In genomic region chr14:24051789-24052655, GRCh38 we compare ENCODE assay signal across 8 cellular contexts. TPM values are rescaled to one million over a fixed set of nuclear protein-coding genes. Genes with fewer than 3 reads are reported as not detected.
A peak's percentile ranks its signal among the peaks of the same experiment; 100 is the strongest.
DNase-seq lines count a peak whose midpoint lies in the region; ATAC-seq and TF ChIP-seq lines count a peak whose summit lies in the region.

Gene CARMIL3, plus strand, starts transcription at chr14:24052009. Its CDS starts 145 bp downstream, at chr14:24052154.

- peak within 1 kb of the TSS; percentile 83 for H3K4me3 ChIP-seq in BE2C (ENCODE audit: low read depth, low read length)

- peak within 1 kb of the TSS; percentile 74 for H3K4me3 Mint-ChIP-seq in activated CD8-positive, alpha-beta memory T cell treated with anti-CD3 and anti-CD28 coated beads, Interleukin-2, amount 10 ng/mL, durations not matched to agents 7 days and 5 days
- H3K4me3 Mint-ChIP-seq in endothelial cell (ENCODE audit: unreplicated experiment) (peak within 1 kb of the TSS; percentile 90), mesothelial cell of epicardium (peak within 1 kb of the TSS; percentile 69)

- peaks cover 32% of the 10 kb centered on the region for H3K27me3 Mint-ChIP-seq in activated CD8-positive, alpha-beta memory T cell treated with anti-CD3 and anti-CD28 coated beads, Interleukin-2, amount 10 ng/mL, durations not matched to agents 7 days and 5 days
- H3K27me3 Mint-ChIP-seq in endothelial cell (ENCODE audit: unreplicated experiment) (peaks cover 17% of the 10 kb centered on the region), mesothelial cell of epicardium (ENCODE audit: low read depth) (peaks cover 69% of the 10 kb centered on the region)

- H3K9me3 ChIP-seq in BE2C: no peaks in the 10 kb centered on the region

- CTCF ChIA-PET in activated CD8-positive, alpha-beta memory T cell treated with anti-CD3 and anti-CD28 coated beads, Interleukin-2, amount 10 ng/mL, durations not matched to agents 7 days and 5 days (lab: Charles Lee): interaction anchor here (0.8 to 3.1 kb wide), 9 partner anchors 9 to 110 kb away, joined by 3 to 21 read pairs (median 5); partner anchors contain the start of genes DCAF11, IRF9 and NRL

- peak; percentile 60 for TF ChIP-seq POLR2A in GM18951 (IDR thresholded peaks at IDR 0.05; ENCODE audit: extremely low read depth, insufficient read depth, insufficient read length)

- H3K27ac Mint-ChIP-seq in activated CD8-positive, alpha-beta memory T cell treated with anti-CD3 and anti-CD28 coated beads, Interleukin-2, amount 10 ng/mL, durations not matched to agents 7 days and 5 days: peak within 1 kb of the TSS; percentile 32
- H3K27ac Mint-ChIP-seq in endothelial cell (ENCODE audit: unreplicated experiment): peak within 1 kb of the TSS; percentile 54
- H3K27ac Mint-ChIP-seq in mesothelial cell of epicardium: peak within 1 kb of the TSS; percentile 13

- no peaks in the 10 kb centered on the region for H3K27me3 ChIP-seq in BE2C

- 0 out of 2 replicates have a peak, but pooled peaks cover 2% of the 10 kb centered on the region for H3K4me1 ChIP-seq in BE2C

- peaks cover 16% of the 10 kb centered on the region for H3K4me1 Mint-ChIP-seq in activated CD8-positive, alpha-beta memory T cell treated with anti-CD3 and anti-CD28 coated beads, Interleukin-2, amount 10 ng/mL, durations not matched to agents 7 days and 5 days
- H3K4me1 Mint-ChIP-seq in endothelial cell (ENCODE audit: unreplicated experiment) (peaks cover 19% of the 10 kb centered on the region), mesothelial cell of epicardium (peaks cover 16% of the 10 kb centered on the region)

- no peak for TF ChIP-seq CTCF in BE2C (IDR thresholded peaks at IDR 0.05; ENCODE audit: low read depth, low read length)
- no peak for TF ChIP-seq CTCF in endothelial cell (IDR thresholded peaks at IDR 0.05; ENCODE audit: unreplicated experiment)
- TF ChIP-seq CTCF in mesothelial cell of epicardium (IDR thresholded peaks at IDR 0.05; ENCODE audit: unreplicated experiment): no peak

- peak; percentile 83 for DNase-seq in BE2C
- DNase-seq in NCI-H69 (lab: John Stamatoyannopoulos, UW): peak; percentile 92
- peak; percentile 79 for DNase-seq in activated CD8-positive, alpha-beta memory T cell treated with anti-CD3 and anti-CD28 coated beads, Interleukin-2, amount 10 ng/mL, durations not matched to agents 7 days and 5 days
- DNase-seq in endothelial cell (ENCODE audit: low spot score): peak; percentile 53
- DNase-seq in mesothelial cell of epicardium (ENCODE audit: low spot score in 2 of 2, unreplicated experiment in 2 of 2): peak; percentile 54 to 78
- peak; percentile 74 for DNase-seq in stimulated activated CD8-positive, alpha-beta memory T cell treated with anti-CD3 and anti-CD28 coated beads, Interleukin-4, amount 100 ng/mL, for 48 hours

- no peaks in the 10 kb centered on the region for H3K36me3 Mint-ChIP-seq in activated CD8-positive, alpha-beta memory T cell treated with anti-CD3 and anti-CD28 coated beads, Interleukin-2, amount 10 ng/mL, durations not matched to agents 7 days and 5 days
- peaks cover 3% of the 10 kb centered on the region for H3K36me3 Mint-ChIP-seq in endothelial cell (ENCODE audit: low read depth, unreplicated experiment)
- no peaks in the 10 kb centered on the region for H3K36me3 Mint-ChIP-seq in mesothelial cell of epicardium

- in situ Hi-C loops in GM18951 (cut with MboI; ENCODE audit: low sequenced_read_pairs, unreplicated experiment): no loop called here

- no peaks in the 10 kb centered on the region for H3K9me3 Mint-ChIP-seq in activated CD8-positive, alpha-beta memory T cell treated with anti-CD3 and anti-CD28 coated beads, Interleukin-2, amount 10 ng/mL, durations not matched to agents 7 days and 5 days (ENCODE audit: low read depth)
- H3K9me3 Mint-ChIP-seq in endothelial cell (ENCODE audit: unreplicated experiment): no peaks in the 10 kb centered on the region
- H3K9me3 Mint-ChIP-seq in mesothelial cell of epicardium: no peaks in the 10 kb centered on the region

- H3K36me3 ChIP-seq in BE2C: no peaks in the 10 kb centered on the region

- peak; percentile 58 for ATAC-seq in HG03196 (IDR thresholded peaks at IDR 0.05; ENCODE audit: unreplicated experiment)
- peak; percentile 88 for ATAC-seq in activated CD8-positive, alpha-beta memory T cell treated with anti-CD3 and anti-CD28 coated beads, Interleukin-2, amount 10 ng/mL, durations not matched to agents 7 days and 5 days

RNA-seq across cellular contexts. Expression of gene CARMIL3, which starts in this region (rescaled TPM):
- 19.2 TPM for polyA plus RNA-seq in BE2C (2012; ENCODE audit: insufficient read depth, insufficient read length, low read depth)
- 1 to 10 TPM; 2.9 to 3.3 TPM for total RNA-seq in activated CD8-positive, alpha-beta memory T cell treated with anti-CD3 and anti-CD28 coated beads, Interleukin-2, amount 10 ng/mL, durations not matched to agents 7 days and 5 days
- 1.4 TPM for total RNA-seq in endothelial cell (ENCODE audit: unreplicated experiment)
- 1.1 to 1.6 TPM (median 1.4 TPM) in 3 replicates for total RNA-seq in mesothelial cell of epicardium

Comparison
In these comparisons a context has a peak if more than half of its experiments do, and no peak if none do; other contexts are left out.
1. Peak in every context shown above with its lines: DNase-seq, ATAC-seq and H3K4me3 ChIP-seq.